Comparison of ENCODE assay signal across 16 cellular contexts in genomic region chr2:225379861-225380260, GRCh38. TPM values are rescaled to one million over a fixed set of nuclear protein-coding genes. Genes with fewer than 3 reads are reported as not detected.
"Had no signal": no experiment of that assay in that cellular context is flagged by ENCODE, and none has a peak within 500 bp of the region (broad histone marks: within the 10 kb centered on the region; RNA-seq: fewer than 3 reads in every experiment).

No MANE protein-coding gene starts in this region.

- H3K9me3 Mint-ChIP-seq: activated CD4-positive, alpha-beta T cell treated with anti-CD3 and anti-CD28 coated beads, Interleukin-2, amount 10 ng/mL, durations not matched to agents 7 days and 5 days; activated naive CD8-positive, alpha-beta T cell treated with anti-CD3 and anti-CD28 coated beads for 36 hours had no signal

- H3K4me3 Mint-ChIP-seq: activated CD4-positive, alpha-beta T cell treated with anti-CD3 and anti-CD28 coated beads, Interleukin-2, amount 10 ng/mL, durations not matched to agents 7 days and 5 days; activated naive CD8-positive, alpha-beta T cell treated with anti-CD3 and anti-CD28 coated beads for 36 hours; stimulated activated naive CD8-positive, alpha-beta T cell treated with anti-CD3 and anti-CD28 coated beads, Interleukin-15, amount 100 ng/mL, for 72 hours had no signal

- H3K36me3 Mint-ChIP-seq: activated naive CD8-positive, alpha-beta T cell treated with anti-CD3 and anti-CD28 coated beads for 36 hours had no signal

- FAIRE-seq: kidney, pancreas had no signal

- H3K4me1 Mint-ChIP-seq: activated CD4-positive, alpha-beta T cell treated with anti-CD3 and anti-CD28 coated beads, Interleukin-2, amount 10 ng/mL, durations not matched to agents 7 days and 5 days; activated naive CD8-positive, alpha-beta T cell treated with anti-CD3 and anti-CD28 coated beads for 36 hours; stimulated activated naive CD8-positive, alpha-beta T cell treated with anti-CD3 and anti-CD28 coated beads, Interleukin-15, amount 100 ng/mL, for 72 hours had no signal

- H3K27ac Mint-ChIP-seq: activated CD4-positive, alpha-beta T cell treated with anti-CD3 and anti-CD28 coated beads, Interleukin-2, amount 10 ng/mL, durations not matched to agents 7 days and 5 days; activated naive CD8-positive, alpha-beta T cell treated with anti-CD3 and anti-CD28 coated beads for 36 hours had no signal

- DNase-seq: activated CD4-positive, alpha-beta T cell treated with anti-CD3 and anti-CD28 coated beads, Interleukin-2, amount 10 ng/mL, durations not matched to agents 7 days and 5 days; activated CD4-positive, CD25-positive, alpha-beta regulatory T cell; activated gamma-delta T cell treated with Interleukin-2 at 50 U/mL for 16 hours; activated naive CD8-positive, alpha-beta T cell treated with anti-CD3 and anti-CD28 coated beads for 36 hours; body of pancreas; central memory CD4-positive, alpha-beta T cell; colonic mucosa; kidney; left lung; mammary epithelial cell; pancreas; sigmoid colon; stimulated activated CD4-positive, alpha-beta T cell treated with anti-CD3 and anti-CD28 coated beads, Interleukin-1b, Interleukin-23, amount 100 ng/mL, for 48 hours; stimulated activated naive CD8-positive, alpha-beta T cell treated with anti-CD3 and anti-CD28 coated beads, Interleukin-15, amount 100 ng/mL, for 72 hours; testis; upper lobe of left lung had no signal

- ATAC-seq: body of pancreas; pancreas; stimulated activated naive CD8-positive, alpha-beta T cell treated with anti-CD3 and anti-CD28 coated beads, Interleukin-15, amount 100 ng/mL, for 72 hours had no signal

RNA-seq across cellular contexts. Expression of gene NYAP2, which starts 19.6 kb away (rescaled TPM):
- total RNA-seq: activated CD4-positive, alpha-beta T cell treated with anti-CD3 and anti-CD28 coated beads, Interleukin-2, amount 10 ng/mL, durations not matched to agents 7 days and 5 days; mammary epithelial cell had no signal
- polyA plus RNA-seq: mammary epithelial cell had no signal
